8 cellular contexts compared by ENCODE assay signal in genomic region chr11:86193297-86194095, GRCh38. TPM values are rescaled to one million over a fixed set of nuclear protein-coding genes. Genes with fewer than 3 reads are reported as not detected.
DNase-seq lines count a peak whose midpoint lies in the region; ATAC-seq, FAIRE-seq and TF ChIP-seq lines count a peak whose summit lies in the region.

No MANE protein-coding gene starts in this region.

- H3K9me3 ChIP-seq in endothelial cell of umbilical vein (replicated peaks; ENCODE audit: control insufficient read depth, insufficient read depth, low read length), result no peaks in the 10 kb centered on the region

- H3K9me3 Mint-ChIP-seq in activated CD4-positive, alpha-beta memory T cell treated with anti-CD3 and anti-CD28 coated beads, Interleukin-2, amount 10 ng/mL, durations not matched to agents 7 days and 5 days, result no peaks in the 10 kb centered on the region

- H3K4me1 ChIP-seq in endothelial cell of umbilical vein (ENCODE audit: control insufficient read depth, extremely low read depth, insufficient read depth, low read length), result peaks cover 10% of the 10 kb centered on the region

- no peaks in the 10 kb centered on the region for H3K36me3 ChIP-seq in endothelial cell of umbilical vein (ENCODE audit: control insufficient read depth in 2 of 2, extremely low read depth in 1 of 2, insufficient read depth in 2 of 2, low read length in 2 of 2)

- peak; percentile 91 for ATAC-seq in GM19467 (IDR thresholded peaks at IDR 0.05; ENCODE audit: unreplicated experiment)
- peak; percentile 81 for ATAC-seq in HG03575 (IDR thresholded peaks at IDR 0.05; ENCODE audit: extremely low read depth, insufficient number of reproducible peaks, low FRiP score, unreplicated experiment)

- H3K9me1 ChIP-seq in endothelial cell of umbilical vein (replicated peaks; ENCODE audit: control insufficient read depth, extremely low read depth, insufficient read depth, low read length), result no peaks in the 10 kb centered on the region

- TF ChIP-seq CTCF in endothelial cell of umbilical vein (IDR thresholded peaks at IDR 0.05; ENCODE audit: extremely low read depth in 1 of 2, insufficient read depth in 1 of 2, low read depth in 1 of 2, low read length in 2 of 2), result peak; percentile 71 to 75

- dilution Hi-C loops in endothelial cell of umbilical vein (cut with MboI; ENCODE audit: extremely low pct_ligation_motif_present, low sequenced_read_pairs), result no loop called here

- H3K4me1 Mint-ChIP-seq in activated CD4-positive, alpha-beta memory T cell treated with anti-CD3 and anti-CD28 coated beads, Interleukin-2, amount 10 ng/mL, durations not matched to agents 7 days and 5 days, result peaks cover 57% of the 10 kb centered on the region

- peak overlapping the region; percentile 30 for H3K9ac ChIP-seq in endothelial cell of umbilical vein (replicated peaks; ENCODE audit: extremely low read depth, insufficient read depth, low read length)

- no peaks in the 10 kb centered on the region for H3K79me2 ChIP-seq in endothelial cell of umbilical vein (ENCODE audit: control insufficient read depth, insufficient read depth, low read length)

- DNase-seq in COR-L47 (lab: John Stamatoyannopoulos, UW), result peak; percentile 92
- peak; percentile 92 for DNase-seq in NCI-H82 (lab: John Stamatoyannopoulos, UW)
- DNase-seq in activated CD4-positive, alpha-beta memory T cell treated with anti-CD3 and anti-CD28 coated beads, Interleukin-2, amount 10 ng/mL, durations not matched to agents 7 days and 5 days, result peak; percentile 78
- DNase-seq in endothelial cell of umbilical vein (ENCODE audit: low read depth, low spot score), result peak; percentile 84
- peak; percentile 68 for DNase-seq in middle frontal gyrus (ENCODE audit: extremely low spot score, low spot score)
- peak; percentile 63 to 73 for DNase-seq in stimulated activated CD8-positive, alpha-beta memory T cell treated with anti-CD3 and anti-CD28 coated beads, Interleukin-7, amount 100 ng/mL, for 4 hours (ENCODE audit: low read depth in 2 of 2)

- peaks cover 2% of the 10 kb centered on the region for H3K27me3 Mint-ChIP-seq in activated CD4-positive, alpha-beta memory T cell treated with anti-CD3 and anti-CD28 coated beads, Interleukin-2, amount 10 ng/mL, durations not matched to agents 7 days and 5 days

- H3K27ac Mint-ChIP-seq in activated CD4-positive, alpha-beta memory T cell treated with anti-CD3 and anti-CD28 coated beads, Interleukin-2, amount 10 ng/mL, durations not matched to agents 7 days and 5 days, result peak overlapping the region; percentile 80

- POLR2A ChIA-PET in activated CD4-positive, alpha-beta memory T cell treated with anti-CD3 and anti-CD28 coated beads, Interleukin-2, amount 10 ng/mL, durations not matched to agents 7 days and 5 days (lab: Charles Lee), result interaction anchor here (0.7 to 3.0 kb wide), 25 partner anchors 9 to 545 kb away, joined by 3 to 40 read pairs (median 4); partner anchors contain the start of genes CCDC83, EED, HIKESHI and PICALM
- POLR2A ChIA-PET in endothelial cell of umbilical vein (lab: Charles Lee), result interaction anchor here (0.9 to 2.1 kb wide), 3 partner anchors 20 to 126 kb away, joined by 4 to 18 read pairs (median 8); partner anchors contain the start of gene PICALM

- H3K27ac ChIP-seq in endothelial cell of umbilical vein (ENCODE audit: insufficient read depth, low read depth, low read length), result peak overlapping the region; percentile 27

- no peaks in the 10 kb centered on the region for H4K20me1 ChIP-seq in endothelial cell of umbilical vein (replicated peaks; ENCODE audit: control insufficient read depth, extremely low read depth, insufficient read depth, low read length)

- peak overlapping the region; percentile 95 for H2AFZ ChIP-seq in endothelial cell of umbilical vein (ENCODE audit: low read depth, low read length)

- CTCF ChIA-PET in activated CD4-positive, alpha-beta memory T cell treated with anti-CD3 and anti-CD28 coated beads, Interleukin-2, amount 10 ng/mL, durations not matched to agents 7 days and 5 days (lab: Charles Lee), result interaction anchor here (0.7 to 3.6 kb wide), 48 partner anchors 9 to 565 kb away, joined by 3 to 84 read pairs (median 6); partner anchors contain the start of genes CCDC83, PICALM and TMEM126B
- CTCF ChIA-PET in endothelial cell of umbilical vein (lab: Charles Lee), result interaction anchor here (0.7 to 12.0 kb wide), 53 partner anchors 11 to 338 kb away, joined by 3 to 213 read pairs (median 5); partner anchors contain the start of genes CCDC83 and PICALM

- peak; percentile 90 for FAIRE-seq in endothelial cell of umbilical vein (lab: Jason Lieb, UNC)

- H3K27me3 ChIP-seq in endothelial cell of umbilical vein (ENCODE audit: control insufficient read depth in 2 of 2, insufficient read depth in 2 of 2, low read length in 2 of 2), result no peaks in the 10 kb centered on the region

- intact Hi-C loops in endothelial cell of umbilical vein (cut with micrococcal nuclease), result loop anchor here (1.0 kb wide), 4 partner anchors 19 to 252 kb away; partner anchors contain the start of gene PICALM

- H3K4me3 ChIP-seq in endothelial cell of umbilical vein (replicated peaks in 1 of 3; ENCODE audit: insufficient read depth in 1 of 3, low read depth in 1 of 3, low read length in 3 of 3), result peak overlapping the region in 1 of 3 experiments; percentile 4

- no TSS peak for BruUV-seq in endothelial cell of umbilical vein (replicated peaks; lab: Mats Ljungman, UMichigan)

- H3K4me2 ChIP-seq in endothelial cell of umbilical vein (ENCODE audit: insufficient read depth, low read length), result peak overlapping the region; percentile 10

- no peak for TF ChIP-seq POLR2A in endothelial cell of umbilical vein (IDR thresholded peaks at IDR 0.05; ENCODE audit: low read depth, low read length)

- H3K4me3 Mint-ChIP-seq in activated CD4-positive, alpha-beta memory T cell treated with anti-CD3 and anti-CD28 coated beads, Interleukin-2, amount 10 ng/mL, durations not matched to agents 7 days and 5 days, result peak overlapping the region; percentile 60

- peaks cover 16% of the 10 kb centered on the region for H3K36me3 Mint-ChIP-seq in activated CD4-positive, alpha-beta memory T cell treated with anti-CD3 and anti-CD28 coated beads, Interleukin-2, amount 10 ng/mL, durations not matched to agents 7 days and 5 days (ENCODE audit: low read depth)

TF ChIP-seq in endothelial cell of umbilical vein, 7 proteins besides CTCF, POLR2A, EP300 and RAD21:
- peak; percentile 31 for TF ChIP-seq GATA2 (IDR thresholded peaks at IDR 0.05; ENCODE audit: insufficient read depth, insufficient read length, low read depth, low read length)
- peak; percentile 44 for TF ChIP-seq JUN (IDR thresholded peaks at IDR 0.05; ENCODE audit: borderline replicate concordance, insufficient read depth, insufficient read length, low read depth)
- TF ChIP-seq, protein P1, sequence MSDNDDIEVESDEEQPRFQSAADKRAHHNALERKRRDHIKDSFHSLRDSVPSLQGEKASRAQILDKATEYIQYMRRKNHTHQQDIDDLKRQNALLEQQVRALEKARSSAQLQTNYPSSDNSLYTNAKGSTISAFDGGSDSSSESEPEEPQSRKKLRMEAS (IDR thresholded peaks at IDR 0.05; ENCODE audit: insufficient read depth, insufficient read length), result no peak
- TF ChIP-seq POLR2AphosphoS5 (IDR thresholded peaks at IDR 0.05; ENCODE audit: insufficient read depth, low read depth, low read length), result peak; percentile 46
- peak; percentile 26 for TF ChIP-seq FOS (IDR thresholded peaks at IDR 0.05; ENCODE audit: borderline replicate concordance, insufficient read depth, low read length)
- TF ChIP-seq EZH2 (IDR thresholded peaks at IDR 0.05; ENCODE audit: borderline replicate concordance, low read depth, low read length, severe bottlenecking), result no peak
- no peak for TF ChIP-seq MYC (IDR thresholded peaks at IDR 0.05; ENCODE audit: low read depth, low read length)

RNA-seq across cellular contexts. Expression of gene EED, which starts 51.1 kb away (rescaled TPM):
- 10 to 100 TPM; 63.9 to 66.9 TPM for total RNA-seq in activated CD4-positive, alpha-beta memory T cell treated with anti-CD3 and anti-CD28 coated beads, Interleukin-2, amount 10 ng/mL, durations not matched to agents 7 days and 5 days
- total RNA-seq in endothelial cell of umbilical vein, result 21.8 and 22.7 TPM in 2 replicates
- 7.1 and 9.4 TPM in 2 replicates for polyA plus RNA-seq in endothelial cell of umbilical vein
- 8.7 and 8.8 TPM in 2 replicates for polyA plus RNA-seq in endothelial cell of umbilical vein (2011; cell fraction: cytosol; rRNA removed)
- polyA plus RNA-seq in endothelial cell of umbilical vein (2011; cell fraction: nucleus; rRNA removed), result 28.8 and 41.1 TPM in 2 replicates
- polyA plus RNA-seq in endothelial cell of umbilical vein (2012), result 21.3 and 25.7 TPM in 2 replicates
- 11.4 and 13.3 TPM in 2 replicates for polyA minus RNA-seq in endothelial cell of umbilical vein
- 19.8 TPM for polyA minus RNA-seq in endothelial cell of umbilical vein (2011; cell fraction: cytosol; rRNA and poly(A)+ RNA removed)
- polyA minus RNA-seq in endothelial cell of umbilical vein (2011; cell fraction: nucleus; rRNA and poly(A)+ RNA removed), result 28.9 and 40.7 TPM in 2 replicates
